ENCODE assay signal across 8 cellular contexts in the genomic region with DNA sequence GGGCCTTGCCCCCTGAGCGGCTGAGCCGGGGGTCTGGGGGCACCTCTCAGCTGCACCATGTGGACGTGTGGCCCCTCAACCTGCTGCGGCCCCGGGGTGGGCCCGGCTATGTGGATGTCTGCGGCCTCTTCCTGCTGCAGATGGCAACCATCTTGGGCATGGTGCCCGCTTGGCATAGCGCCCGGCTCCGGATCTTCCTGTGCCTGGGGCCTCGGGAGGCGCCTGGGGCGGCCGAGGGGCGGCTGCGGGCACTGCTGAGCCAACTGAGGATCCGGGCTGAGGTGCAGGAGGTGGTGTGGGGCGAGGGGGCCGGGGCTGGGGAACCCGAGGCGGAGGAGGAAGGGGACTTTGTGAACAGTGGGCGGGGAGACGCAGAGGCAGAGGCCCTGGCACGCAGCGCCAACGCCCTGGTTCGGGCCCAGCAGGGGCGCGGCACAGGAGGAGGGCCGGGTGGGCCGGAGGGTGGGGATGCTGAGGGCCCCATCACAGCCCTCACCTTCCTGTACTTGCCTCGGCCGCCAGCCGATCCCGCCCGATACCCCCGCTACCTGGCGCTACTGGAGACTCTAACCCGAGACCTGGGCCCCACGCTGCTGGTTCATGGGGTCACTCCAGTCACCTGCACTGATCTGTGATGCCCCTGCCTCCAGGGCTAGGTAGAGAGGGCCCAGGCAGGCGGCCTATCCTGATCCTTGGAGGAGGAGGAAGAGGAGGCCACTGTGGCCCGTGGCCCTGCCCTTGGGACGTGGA. TPM values are rescaled to one million over a fixed set of nuclear protein-coding genes. Genes with fewer than 3 reads are reported as not detected.
DNase-seq lines count a peak whose midpoint lies in the region; ATAC-seq and TF ChIP-seq lines count a peak whose summit lies in the region.

No MANE protein-coding gene starts in this region.

- H3K4me3 Mint-ChIP-seq in activated T-cell treated with anti-CD3 and anti-CD28 coated beads, Interleukin-2, amount 50 U/mL, for 4 hours = peak overlapping the region; percentile 90

- intact Hi-C loops in left cardiac atrium (cut with DNase I) (no loop called here), sigmoid colon (cut with DNase I) (loop anchor here (5.0 to 10.0 kb wide), 2 partner anchors 159 to 391 kb away; partner anchors contain the start of genes POP7 and TSC22D4)

- no peak for TF ChIP-seq CTCF in sigmoid colon (IDR thresholded peaks at IDR 0.05)

- TF ChIP-seq EP300 in sigmoid colon (IDR thresholded peaks at IDR 0.05) = no peak

- H3K4me3 ChIP-seq in HUES6 (ENCODE audit: low read depth, low read length) (peak overlapping the region; percentile 97; the same call in 1 of the 2 replicates), sigmoid colon (peak overlapping the region; percentile 73 to 89 (median 82))

- H3K4me1 ChIP-seq in HUES6 (ENCODE audit: control insufficient read depth, insufficient read depth, low read length) (peaks cover 14% of the 10 kb centered on the region), sigmoid colon (peaks cover 0 to 38% (median 34%) of the 10 kb centered on the region in 4 donors)

- H3K36me3 ChIP-seq in HUES6 (ENCODE audit: control insufficient read depth, insufficient read depth, low read length) (peaks cover 46% of the 10 kb centered on the region), sigmoid colon (peaks cover 0 to 27% (median 14%) of the 10 kb centered on the region in 4 donors)

- H3K9me3 ChIP-seq in HUES6 (ENCODE audit: control insufficient read depth, insufficient read depth, low read depth, low read length) (no peaks in the 10 kb centered on the region), sigmoid colon (no peaks in the 10 kb centered on the region)

- H3K36me3 Mint-ChIP-seq in activated T-cell treated with anti-CD3 and anti-CD28 coated beads, Interleukin-2, amount 50 U/mL, for 4 hours (ENCODE audit: insufficient read depth) = peaks cover 12% of the 10 kb centered on the region

- peaks cover 14% of the 10 kb centered on the region for H3K4me1 Mint-ChIP-seq in activated T-cell treated with anti-CD3 and anti-CD28 coated beads, Interleukin-2, amount 50 U/mL, for 4 hours (ENCODE audit: low read depth)

- peak in 1 of 2 donors; percentile 15 for TF ChIP-seq POLR2A in sigmoid colon (IDR thresholded peaks at IDR 0.05)

- DNase-seq in AG20443 (ENCODE audit: low spot score) (peak; percentile 68), left cardiac atrium (peak; percentile 85), sigmoid colon (peak; percentile 95)
- no peak for DNase-seq in activated T-cell treated with anti-CD3 and anti-CD28 coated beads, Interleukin-2, amount 50 U/mL, for 4 hours

- H3K9ac ChIP-seq in HUES6 (ENCODE audit: low read length) = peak overlapping the region; percentile 98

- WGBS in sigmoid colon, 2 donors = 17 to 56% methylated on average over 44 of the region's 44 CpGs

- H3K9me3 Mint-ChIP-seq in activated T-cell treated with anti-CD3 and anti-CD28 coated beads, Interleukin-2, amount 50 U/mL, for 4 hours = no peaks in the 10 kb centered on the region

- H3K27me3 ChIP-seq in HUES6 (ENCODE audit: control insufficient read depth, insufficient read depth, low read length) (no peaks in the 10 kb centered on the region), sigmoid colon (no peaks in the 10 kb centered on the region)

- ATAC-seq in activated T-cell treated with anti-CD3 and anti-CD28 coated beads, Interleukin-2, amount 50 U/mL, for 4 hours = peak; percentile 25 to 61
- ATAC-seq in left cardiac atrium (peak; percentile 56 to 64), GM19452 (IDR thresholded peaks at IDR 0.05; ENCODE audit: unreplicated experiment) (no peak), GM18511 (IDR thresholded peaks at IDR 0.05; ENCODE audit: unreplicated experiment) (no peak), GM18498 (IDR thresholded peaks at IDR 0.05; ENCODE audit: unreplicated experiment) (no peak)

- H3K27me3 Mint-ChIP-seq in activated T-cell treated with anti-CD3 and anti-CD28 coated beads, Interleukin-2, amount 50 U/mL, for 4 hours (ENCODE audit: low read depth) = no peaks in the 10 kb centered on the region

- H3K27ac ChIP-seq in HUES6 (ENCODE audit: low read depth, low read length) (peak overlapping the region; percentile 99; the same call in 1 of the 2 replicates), sigmoid colon (peak overlapping the region; percentile 95 to 97 (median 96))

RNA-seq across cellular contexts. Expression of gene TRIP6, which starts 1.0 kb away (rescaled TPM):
- total RNA-seq in activated T-cell treated with anti-CD3 and anti-CD28 coated beads, Interleukin-2, amount 50 U/mL, for 4 hours = 10 to 100 TPM; 44.9 to 47.7 (median 45.4) TPM
- total RNA-seq in left cardiac atrium (10 to 100 TPM; 36.5 to 48.0 TPM), sigmoid colon (10 to 100 TPM; 37.8 to 79.7 (median 51.1) TPM)
- polyA plus RNA-seq in sigmoid colon = 10 to 100 TPM; 12.0 to 45.9 (median 18.0) TPM

RNA-seq across cellular contexts. Expression of gene SRRT, which starts 8.8 kb away (rescaled TPM):
- total RNA-seq in activated T-cell treated with anti-CD3 and anti-CD28 coated beads, Interleukin-2, amount 50 U/mL, for 4 hours = 100 to 1,000 TPM; 406 to 450 (median 436) TPM
- total RNA-seq in left cardiac atrium (10 to 100 TPM; 65.1 to 87.0 TPM), sigmoid colon (10 to 100 TPM; 42.1 to 64.3 (median 51.4) TPM)
- 100 to 1,000 TPM in 1 of 3 donors, 10 to 100 TPM in 2; 31.8 to 106 (median 38.6) TPM for polyA plus RNA-seq in sigmoid colon

RNA-seq across cellular contexts. Expression of gene SLC12A9, which starts 13.6 kb away (rescaled TPM):
- total RNA-seq in activated T-cell treated with anti-CD3 and anti-CD28 coated beads, Interleukin-2, amount 50 U/mL, for 4 hours = 10 to 100 TPM; 22.9 to 31.7 (median 29.6) TPM
- total RNA-seq in left cardiac atrium (10 to 100 TPM; 13.4 to 14.7 TPM), sigmoid colon (10 to 100 TPM; 10.4 to 17.9 (median 14.8) TPM)
- 10 to 100 TPM in 1 of 3 donors, 1 to 10 TPM in 2; 2.5 to 34.2 (median 4.2) TPM for polyA plus RNA-seq in sigmoid colon

RNA-seq across cellular contexts. Expression of gene UFSP1, which starts 23.4 kb away (rescaled TPM):
- total RNA-seq in activated T-cell treated with anti-CD3 and anti-CD28 coated beads, Interleukin-2, amount 50 U/mL, for 4 hours = 1 to 10 TPM; 3.7 to 5.1 (median 4.6) TPM
- 1 to 10 TPM; 2.7 to 4.3 TPM for total RNA-seq in left cardiac atrium
- 1 to 10 TPM; 2.4 to 7.1 (median 3.1) TPM for total RNA-seq in sigmoid colon
- 1 to 10 TPM; 1.8 to 5.3 (median 1.8) TPM for polyA plus RNA-seq in sigmoid colon

RNA-seq across cellular contexts. Expression of gene ACHE, which starts 29.5 kb away (rescaled TPM):
- under 1 TPM; 0.32 to 0.54 (median 0.35) TPM for total RNA-seq in activated T-cell treated with anti-CD3 and anti-CD28 coated beads, Interleukin-2, amount 50 U/mL, for 4 hours
- total RNA-seq in left cardiac atrium (10 to 100 TPM in 1 of 2 donors, 1 to 10 TPM in 1; 8.5 to 30.9 TPM), sigmoid colon (1 to 10 TPM; 3.0 to 8.9 (median 6.5) TPM)
- 10 to 100 TPM in 1 of 3 donors, 1 to 10 TPM in 2; 3.6 to 20.6 (median 5.5) TPM for polyA plus RNA-seq in sigmoid colon

Comparison
In these comparisons a context has a peak if more than half of its experiments do, and no peak if none do; other contexts are left out.
1. ATAC-seq: peak in activated T-cell treated with anti-CD3 and anti-CD28 coated beads, Interleukin-2, amount 50 U/mL, for 4 hours (2 of 2) and left cardiac atrium (2 of 2); none in GM19452 (single experiment), GM18511 (single experiment) and GM18498 (single experiment).
2. RNA of gene SRRT, which starts 8.8 kb away (total RNA-seq): 406 to 450 TPM in activated T-cell treated with anti-CD3 and anti-CD28 coated beads, Interleukin-2, amount 50 U/mL, for 4 hours; 65.1 to 87.0 TPM in left cardiac atrium and 42.1 to 64.3 TPM in sigmoid colon; every median in the first group is over 4 times any median in the second.